ENCODE assay signal across 10 cellular contexts in genomic region chr10:49359349-49360231, GRCh38. TPM values are rescaled to one million over a fixed set of nuclear protein-coding genes. Genes with fewer than 3 reads are reported as not detected.
DNase-seq lines count a peak whose midpoint lies in the region; ATAC-seq and TF ChIP-seq lines count a peak whose summit lies in the region.
"Had no signal": no experiment of that assay in that cellular context is flagged by ENCODE, and none has a peak within 500 bp of the region (broad histone marks: within the 10 kb centered on the region; RNA-seq: fewer than 3 reads in every experiment).

No MANE protein-coding gene starts in this region.

- H3K27me3 ChIP-seq in MG63 (no peaks in the 10 kb centered on the region), right lobe of liver (no peaks in the 10 kb centered on the region)
- H3K27me3 ChIP-seq: ovary had no signal

- ATAC-seq in right lobe of liver, result peak; percentile 12 to 21 (median 16)
- no peak for ATAC-seq in HG03095 (IDR thresholded peaks at IDR 0.05; ENCODE audit: unreplicated experiment)
- ATAC-seq in HG03108 (IDR thresholded peaks at IDR 0.05; ENCODE audit: unreplicated experiment), result no peak
- no peak for ATAC-seq in HG03469 (IDR thresholded peaks at IDR 0.05; ENCODE audit: unreplicated experiment)

- 38% methylated on average over 9 of the region's 13 CpGs for WGBS in right lobe of liver (ENCODE audit: insufficient coverage, low coverage, low lambda C conversion rate, missing lambda C conversion rate)

- H3K4me1 ChIP-seq in right lobe of liver, result no peaks in the 10 kb centered on the region
- H3K4me1 ChIP-seq: breast epithelium had no signal

- H3K27ac ChIP-seq in right lobe of liver, result no peak overlapping the region
- H3K27ac ChIP-seq: ovary had no signal

- no peak overlapping the region for H3K4me3 Mint-ChIP-seq in dendritic cell treated with granulocyte-macrophage colony-stimulating factor and Interleukin-4, amounts not matched to agents 40 ng/mL and 50 ng/mL, for 4 days

- no peak for TF ChIP-seq CTCF in right lobe of liver (IDR thresholded peaks at IDR 0.05)

- no peak overlapping the region for H3K4me3 ChIP-seq in MG63
- H3K4me3 ChIP-seq in right lobe of liver, result no peak overlapping the region
- H3K4me3 ChIP-seq: breast epithelium, ovary had no signal

- H3K27ac Mint-ChIP-seq in dendritic cell treated with granulocyte-macrophage colony-stimulating factor and Interleukin-4, amounts not matched to agents 40 ng/mL and 50 ng/mL, for 4 days, result peak overlapping the region; percentile 94

- DNase-seq in COLO829 (ENCODE audit: low spot score) (peak; percentile 3), MG63 (peak; percentile 78), right lobe of liver (no peak)
- DNase-seq in activated naive CD4-positive, alpha-beta T cell (lab: John Stamatoyannopoulos, UW), result no peak
- DNase-seq: ovary had no signal

- no peaks in the 10 kb centered on the region for H3K36me3 Mint-ChIP-seq in dendritic cell treated with granulocyte-macrophage colony-stimulating factor and Interleukin-4, amounts not matched to agents 40 ng/mL and 50 ng/mL, for 4 days (ENCODE audit: low read depth)

- no peaks in the 10 kb centered on the region for H3K9me3 ChIP-seq in MG63
- H3K9me3 ChIP-seq in right lobe of liver, result no peaks in the 10 kb centered on the region
- H3K9me3 ChIP-seq: ovary had no signal

- peaks cover 66% of the 10 kb centered on the region for H3K4me1 Mint-ChIP-seq in dendritic cell treated with granulocyte-macrophage colony-stimulating factor and Interleukin-4, amounts not matched to agents 40 ng/mL and 50 ng/mL, for 4 days (ENCODE audit: low read depth)

- H3K36me3 ChIP-seq in MG63 (no peaks in the 10 kb centered on the region), right lobe of liver (no peaks in the 10 kb centered on the region)
- H3K36me3 ChIP-seq: breast epithelium, ovary had no signal

- no peak for TF ChIP-seq POLR2A in right lobe of liver (IDR thresholded peaks at IDR 0.05)

- H3K27me3 Mint-ChIP-seq in dendritic cell treated with granulocyte-macrophage colony-stimulating factor and Interleukin-4, amounts not matched to agents 40 ng/mL and 50 ng/mL, for 4 days, result peaks cover 4% of the 10 kb centered on the region

- no peaks in the 10 kb centered on the region for H3K9me3 Mint-ChIP-seq in dendritic cell treated with granulocyte-macrophage colony-stimulating factor and Interleukin-4, amounts not matched to agents 40 ng/mL and 50 ng/mL, for 4 days

- intact Hi-C loops in dendritic cell treated with granulocyte-macrophage colony-stimulating factor and Interleukin-4, amounts not matched to agents 40 ng/mL and 50 ng/mL, for 4 days (cut with micrococcal nuclease), result loop anchor here (5.0 kb wide), 4 partner anchors 38 to 182 kb away; partner anchors contain the start of gene DRGX
- intact Hi-C loops in right lobe of liver (cut with DNase I), result no loop called here

RNA-seq across cellular contexts. Expression of gene DRGX, which starts 36.3 kb away (rescaled TPM):
- 0.07 and 0.10 TPM in 2 replicates for total RNA-seq in MG63 (2014; rRNA removed; shearing (Covaris generic); ENCODE audit: low replicate concordance)
- not detected for total RNA-seq in right lobe of liver
- total RNA-seq: breast epithelium, ovary had no signal

Comparison
In these comparisons a context has a peak if more than half of its experiments do, and no peak if none do; other contexts are left out.
1. DNase-seq: peak in COLO829 (single experiment) and MG63 (single experiment); none in right lobe of liver (0 of 3) and activated naive CD4-positive, alpha-beta T cell (0 of 4).
2. ATAC-seq: peak in right lobe of liver (4 of 4); none in HG03095 (single experiment), HG03108 (single experiment) and HG03469 (single experiment).